In the genomic region with DNA sequence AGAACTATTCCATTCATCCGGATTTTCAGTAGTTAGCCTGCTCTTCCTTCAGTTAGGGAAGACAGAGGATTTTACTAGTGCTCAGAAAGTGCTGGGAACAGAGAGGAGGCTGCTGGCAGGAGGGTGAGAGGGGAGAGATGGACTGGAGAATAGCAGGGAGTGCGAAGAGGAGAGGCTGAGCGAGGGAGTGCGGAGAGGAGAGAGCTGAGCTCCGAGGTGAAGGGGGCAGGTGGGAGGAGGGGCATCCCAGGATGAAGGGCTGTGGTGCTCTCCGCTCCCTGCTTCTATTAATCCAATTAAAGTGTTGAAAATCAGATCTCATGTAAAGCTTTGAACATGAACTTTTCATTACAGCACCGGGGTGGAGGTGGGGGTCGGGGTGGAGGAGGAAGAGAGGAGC, we compare ENCODE assay signal across 25 cellular contexts. TPM values are rescaled to one million over a fixed set of nuclear protein-coding genes. Genes with fewer than 3 reads are reported as not detected.
"Had no signal": no experiment of that assay in that cellular context is flagged by ENCODE, and none has a peak within 500 bp of the region (broad histone marks: within the 10 kb centered on the region; RNA-seq: fewer than 3 reads in every experiment).

No MANE protein-coding gene starts in this region.

- H2AFZ ChIP-seq: parathyroid adenoma had no signal

- H3K9ac ChIP-seq: parathyroid adenoma had no signal

- H3K9me3 ChIP-seq: esophagus squamous epithelium, left lung, neutrophil, prostate gland, right atrium auricular region, suprapubic skin, transverse colon had no signal

- H3K36me3 ChIP-seq: esophagus squamous epithelium, left lung, neutrophil, prostate gland, right atrium auricular region, suprapubic skin, transverse colon had no signal

- H3K27me3 ChIP-seq: right atrium auricular region, transverse colon had no signal

- DNase-seq: cortex of kidney; effector memory CD8-positive, alpha-beta T cell; erythroblast; esophagus squamous epithelium; foreskin melanocyte; left cardiac atrium; left lung; mesendoderm; midbrain; naive thymus-derived CD4-positive, alpha-beta T cell; nephron progenitor cell; stimulated activated CD4-positive, alpha-beta T cell treated with anti-CD3 and anti-CD28 coated beads, Interleukin-12 subunit alpha, Interleukin-12 subunit beta, amount 100 ng/mL, for 4 hours; stimulated activated CD4-positive, alpha-beta T cell treated with anti-CD3 and anti-CD28 coated beads, Interleukin-1b, Interleukin-23, amount 100 ng/mL, for 48 hours; stimulated activated CD4-positive, alpha-beta T cell treated with anti-CD3 and anti-CD28 coated beads, Interleukin-4, amount 100 ng/mL, for 1 hour; stimulated activated CD8-positive, alpha-beta memory T cell treated with anti-CD3 and anti-CD28 coated beads, Interleukin-4, amount 100 ng/mL, for 48 hours; stimulated activated naive CD4-positive, alpha-beta T cell; stimulated activated naive CD8-positive, alpha-beta T cell treated with anti-CD3 and anti-CD28 coated beads, Interleukin-15, amount 100 ng/mL, for 72 hours; transverse colon had no signal

- H3K4me2 ChIP-seq: smooth muscle cell had no signal

- H3K27ac ChIP-seq: esophagus squamous epithelium, left lung, neutrophil, parathyroid adenoma, prostate gland, right atrium auricular region, suprapubic skin, transverse colon had no signal

- H3K4me3 ChIP-seq: esophagus squamous epithelium, left lung, prostate gland, right atrium auricular region, smooth muscle cell, suprapubic skin, transverse colon had no signal

- H3K4me1 ChIP-seq: esophagus squamous epithelium, left lung, parathyroid adenoma, prostate gland, right atrium auricular region, suprapubic skin had no signal

- ATAC-seq: effector memory CD8-positive, alpha-beta T cell; left cardiac atrium; left lung; naive thymus-derived CD4-positive, alpha-beta T cell; sciatic nerve; stimulated activated naive CD8-positive, alpha-beta T cell treated with anti-CD3 and anti-CD28 coated beads, Interleukin-15, amount 100 ng/mL, for 72 hours had no signal

RNA-seq across cellular contexts. Expression of gene SMOC1, which starts 20.4 kb away (rescaled TPM):
- polyA plus RNA-seq: naive thymus-derived CD4-positive, alpha-beta T cell had no signal
